Comparison of ENCODE assay signal across 7 cellular contexts in genomic region chr18:54679318-54680149, GRCh38.
DNase-seq lines count a peak whose midpoint lies in the region; ATAC-seq and TF ChIP-seq lines count a peak whose summit lies in the region.

No MANE protein-coding gene starts in this region.

- intact Hi-C loops in left lung (cut with DNase I) = loop anchor here (5.0 to 10.0 kb wide), 3 partner anchors 235 to 305 kb away; no protein-coding TSS in a partner anchor

- in situ Hi-C loops in T47D (cut with HindIII; ENCODE audit: low pct_unique_long_range_greater_than_20kb, low sequenced_read_pairs) = no loop called here

- DNase-seq in GM04504 (ENCODE audit: low read depth) (peak; percentile 68), NCI-H748 (lab: John Stamatoyannopoulos, UW; ENCODE audit: unreplicated experiment) (peak; percentile 51), T47D (ENCODE audit: low read depth in 1 of 2, low spot score in 1 of 2) (peak; percentile 28 to 81), left lung (no peak), islet precursor cell (no peak)

- H3K27ac ChIP-seq in left lung = no peak overlapping the region

- TF ChIP-seq CTCF in left lung (IDR thresholded peaks at IDR 0.05) = peak in 1 of 2 donors; percentile 48

- no peaks in the 10 kb centered on the region for H3K4me1 ChIP-seq in left lung

- no peaks in the 10 kb centered on the region for H3K36me3 ChIP-seq in left lung

- ATAC-seq in HG02678 (IDR thresholded peaks at IDR 0.05; ENCODE audit: unreplicated experiment) = peak; percentile 72
- ATAC-seq in left lung = peak; percentile 95
- ATAC-seq in HG03095 (IDR thresholded peaks at IDR 0.05; ENCODE audit: unreplicated experiment) = no peak

- no peak overlapping the region for H3K4me3 ChIP-seq in left lung

- no peaks in the 10 kb centered on the region for H3K9me3 ChIP-seq in left lung

- no peaks in the 10 kb centered on the region for H3K27me3 ChIP-seq in left lung

Comparison
In these comparisons a context has a peak if more than half of its experiments do, and no peak if none do; other contexts are left out.
1. DNase-seq: peak in GM04504 (single experiment), NCI-H748 (single experiment) and T47D (2 of 2); none in left lung (0 of 2) and islet precursor cell (single experiment).